9 cellular contexts compared by ENCODE assay signal in genomic region chr1:82979593-82980230, GRCh38.
DNase-seq lines count a peak whose midpoint lies in the region; ATAC-seq and TF ChIP-seq lines count a peak whose summit lies in the region.
"Had no signal": no experiment of that assay in that cellular context is flagged by ENCODE, and none has a peak within 500 bp of the region (broad histone marks: within the 10 kb centered on the region; RNA-seq: fewer than 3 reads in every experiment).

No MANE protein-coding gene starts in this region.

- H3K9ac ChIP-seq in mesenchymal stem cell (ENCODE audit: low read length), result no peak overlapping the region
- no peak overlapping the region for H3K9ac ChIP-seq in mammary epithelial cell (ENCODE audit: insufficient read depth, low read length)

- H3K9me3 ChIP-seq in mesenchymal stem cell (ENCODE audit: control insufficient read depth, low read length) (no peaks in the 10 kb centered on the region), mammary epithelial cell (replicated peaks; ENCODE audit: insufficient read depth, low read length) (no peaks in the 10 kb centered on the region)

- DNase-seq in NCI-H1417 (lab: John Stamatoyannopoulos, UW) (peak; percentile 36 to 79 (median 44)), naive B cell (peak; percentile 40), mesenchymal stem cell (no peak), mammary epithelial cell (no peak), NCI-H2227 treated with DMSO at 0.1 percent for 48 hours (lab: John Stamatoyannopoulos, UW) (no peak), NCI-H226 (no peak)

- H2AFZ ChIP-seq in mesenchymal stem cell (ENCODE audit: low read depth, low read length) (no peak overlapping the region), mammary epithelial cell (ENCODE audit: low read depth, low read length) (no peak overlapping the region)

- H2BK15ac ChIP-seq in mesenchymal stem cell (ENCODE audit: low read depth, poor library complexity, severe bottlenecking), result no peak overlapping the region

- H3K4me1 Mint-ChIP-seq in naive B cell, result peaks cover 8 to 17% (median 12%) of the 10 kb centered on the region in 3 donors

- H3K27ac ChIP-seq in mesenchymal stem cell (ENCODE audit: low read length, poor library complexity, severe bottlenecking), result no peak overlapping the region
- H3K27ac ChIP-seq in mammary epithelial cell (ENCODE audit: insufficient read depth, low read depth, low read length), result no peak overlapping the region

- BruUV-seq in mammary epithelial cell (replicated peaks; lab: Mats Ljungman, UMichigan), result no TSS peak

- 90% methylated on average over 6 of the region's 7 CpGs for WGBS in mesenchymal stem cell
- WGBS in mammary epithelial cell (ENCODE audit: low coverage, missing lambda C conversion rate), result 82% methylated on average over 7 of the region's 7 CpGs

- H2BK5ac ChIP-seq in mesenchymal stem cell (ENCODE audit: low read depth, low read length, poor library complexity, severe bottlenecking), result no peak overlapping the region

- peaks cover 2% of the 10 kb centered on the region for H3K4me1 ChIP-seq in mesenchymal stem cell (ENCODE audit: control insufficient read depth, insufficient read depth, low read depth, low read length)
- no peaks in the 10 kb centered on the region for H3K4me1 ChIP-seq in mammary epithelial cell (ENCODE audit: insufficient read depth, low read length)

- H3K18ac ChIP-seq in mesenchymal stem cell (ENCODE audit: low read depth in 1 of 2, low read length in 2 of 2), result no peak overlapping the region

- H3K4me3 ChIP-seq in mesenchymal stem cell (ENCODE audit: insufficient read depth in 1 of 2, low read depth in 1 of 2, low read length in 2 of 2) (no peak overlapping the region), mammary epithelial cell (replicated peaks in 1 of 3; ENCODE audit: insufficient read depth in 1 of 3, low read depth in 2 of 3, low read length in 3 of 3) (no peak overlapping the region)

- TF ChIP-seq CTCF in mammary epithelial cell (conservative IDR thresholded peaks at IDR 0.05 in 1 of 2, IDR thresholded peaks at IDR 0.05 in 1 of 2; ENCODE audit: extremely low read depth in 1 of 2, insufficient read depth in 1 of 2, low read depth in 1 of 2, low read length in 2 of 2), result no peak

- H2BK120ac ChIP-seq in mesenchymal stem cell (ENCODE audit: low read depth, low read length), result no peak overlapping the region

- H3K14ac ChIP-seq in mesenchymal stem cell (ENCODE audit: low read length in 2 of 2), result no peak overlapping the region

- H3K27me3 ChIP-seq in mesenchymal stem cell (ENCODE audit: control insufficient read depth in 1 of 2, insufficient read depth in 1 of 2, low read length in 2 of 2) (no peaks in the 10 kb centered on the region), mammary epithelial cell (ENCODE audit: insufficient read depth, low read length) (peaks cover 6% of the 10 kb centered on the region)

- no peaks in the 10 kb centered on the region for H3K79me2 ChIP-seq in mammary epithelial cell (ENCODE audit: insufficient read depth, low read length)

- CTCF ChIA-PET in mammary epithelial cell (lab: Charles Lee; ENCODE audit: low non-redundant PET), result no interaction called here

- no peaks in the 10 kb centered on the region for H3K79me1 ChIP-seq in mesenchymal stem cell (replicated peaks; ENCODE audit: low read length, poor library complexity, severe bottlenecking)

- peaks cover 0 to 3% (median 0%) of the 10 kb centered on the region in 3 donors for H3K27me3 Mint-ChIP-seq in naive B cell

- in situ Hi-C loops in mammary epithelial cell (cut with MboI; ENCODE audit: low sequenced_read_pairs in 2 of 2), result no loop called here

- no peak overlapping the region for H2AK5ac ChIP-seq in mesenchymal stem cell (ENCODE audit: low read length, severe bottlenecking)

- H3K4me3 Mint-ChIP-seq in naive B cell, result peak overlapping the region in 6 of 8 donors; percentile 7 to 73 (median 33)

- intact Hi-C loops in mammary epithelial cell (cut with micrococcal nuclease), result no loop called here

- no peak overlapping the region for H4K91ac ChIP-seq in mesenchymal stem cell (ENCODE audit: low read length)

- H3K36me3 ChIP-seq in mesenchymal stem cell (ENCODE audit: control insufficient read depth in 1 of 2, insufficient read depth in 2 of 2, low read depth in 1 of 2, low read length in 2 of 2) (no peaks in the 10 kb centered on the region), mammary epithelial cell (ENCODE audit: insufficient read depth, low read length) (no peaks in the 10 kb centered on the region)

- H2BK12ac ChIP-seq in mesenchymal stem cell (ENCODE audit: low read length in 2 of 2), result no peak overlapping the region

- no peaks in the 10 kb centered on the region for H3K9me3 Mint-ChIP-seq in naive B cell

- peak; percentile 98 for ATAC-seq in GM19043 (IDR thresholded peaks at IDR 0.05; ENCODE audit: low read depth, unreplicated experiment)
- peak; percentile 99 for ATAC-seq in HG02884 (IDR thresholded peaks at IDR 0.05; ENCODE audit: unreplicated experiment)
- ATAC-seq in naive B cell (ENCODE audit: low read depth in 2 of 2), result peak; percentile 87 to 92
- ATAC-seq: Panc1 had no signal

- no peak overlapping the region for H3K4me2 ChIP-seq in mesenchymal stem cell (ENCODE audit: low read length, poor library complexity, severe bottlenecking)
- no peak overlapping the region for H3K4me2 ChIP-seq in mammary epithelial cell (ENCODE audit: insufficient read depth, low read depth, low read length)

- no peak overlapping the region for H4K8ac ChIP-seq in mesenchymal stem cell (ENCODE audit: low read length)

- peak overlapping the region in 1 of 6 donors; percentile 6 for H3K27ac Mint-ChIP-seq in naive B cell

- no peak overlapping the region for H3K4ac ChIP-seq in mesenchymal stem cell (ENCODE audit: low read depth in 1 of 2, low read length in 2 of 2)

- H4K20me1 ChIP-seq in mammary epithelial cell (ENCODE audit: insufficient read depth, low read length), result no peaks in the 10 kb centered on the region

- H3K36me3 Mint-ChIP-seq in naive B cell, result no peaks in the 10 kb centered on the region

- dilution Hi-C loops in mammary epithelial cell (cut with HindIII; ENCODE audit: low sequenced_read_pairs), result no loop called here

- H3K23ac ChIP-seq in mesenchymal stem cell (ENCODE audit: low read length in 2 of 2), result no peak overlapping the region

Comparison
In these comparisons a context has a peak if more than half of its experiments do, and no peak if none do; other contexts are left out.
1. DNase-seq: peak in NCI-H1417 (3 of 3) and naive B cell (single experiment); none in mesenchymal stem cell (single experiment), mammary epithelial cell (single experiment), NCI-H2227 treated with DMSO at 0.1 percent for 48 hours (single experiment) and NCI-H226 (single experiment).
2. Peak in every context shown above with its lines, with median percentiles within 50 percentile points of each other: ATAC-seq.